In the genomic region with DNA sequence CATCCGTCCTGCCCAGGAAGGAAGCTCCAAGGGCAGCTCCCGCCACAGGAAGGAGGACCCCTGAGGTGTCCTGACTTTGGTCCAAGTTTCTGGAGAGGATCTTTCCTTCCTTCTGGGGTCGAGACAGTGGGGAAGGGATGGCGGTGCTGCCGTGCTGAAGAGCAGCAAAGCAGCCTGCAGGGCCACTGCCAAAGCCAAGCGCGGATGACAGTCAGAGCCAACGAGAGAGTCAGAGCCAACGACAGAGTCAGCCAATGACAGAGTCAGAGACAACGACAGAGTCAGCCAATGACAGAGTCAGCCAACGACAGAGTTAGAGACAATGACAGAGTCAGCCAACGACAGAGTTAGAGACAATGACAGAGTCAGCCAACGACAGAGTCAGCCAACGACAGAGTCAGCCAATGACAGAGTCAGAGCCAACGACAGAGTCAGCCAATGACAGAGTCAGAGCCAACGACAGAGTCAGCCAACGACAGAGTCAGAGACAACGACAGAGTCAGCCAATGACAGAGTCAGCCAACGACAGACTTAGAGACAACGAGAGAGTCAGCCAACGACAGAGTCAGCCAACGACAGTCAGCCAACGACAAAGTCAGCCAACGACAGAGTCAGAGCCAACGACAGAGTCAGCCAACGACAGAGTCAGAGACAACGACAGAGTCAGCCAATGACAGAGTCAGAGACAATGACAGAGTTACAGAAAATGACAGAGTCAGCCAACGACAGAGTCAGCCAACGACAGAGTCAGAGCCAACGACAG, we compare ENCODE assay signal across 1 cellular context. TPM values are rescaled to one million over a fixed set of nuclear protein-coding genes. Genes with fewer than 3 reads are reported as not detected.
"Had no signal": no experiment of that assay in that cellular context is flagged by ENCODE, and none has a peak within 500 bp of the region (broad histone marks: within the 10 kb centered on the region; RNA-seq: fewer than 3 reads in every experiment).

No MANE protein-coding gene starts in this region.

RNA-seq across cellular contexts. Expression of a gene that starts 33.8 kb away (rescaled TPM):
- total RNA-seq: left lobe of liver had no signal
